8 cellular contexts compared by ENCODE assay signal in genomic region chr20:62953167-62953838, GRCh38. TPM values are rescaled to one million over a fixed set of nuclear protein-coding genes. Genes with fewer than 3 reads are reported as not detected.
DNase-seq lines count a peak whose midpoint lies in the region; ATAC-seq and TF ChIP-seq lines count a peak whose summit lies in the region.

No MANE protein-coding gene starts in this region.

- H3K4me1 Mint-ChIP-seq in naive thymus-derived CD4-positive, alpha-beta T cell: peaks cover 11 to 46% (median 28%) of the 10 kb centered on the region in 7 donors
- H3K4me1 Mint-ChIP-seq in chondrocyte (ENCODE audit: low read depth) (peaks cover 8% of the 10 kb centered on the region), endothelial cell (ENCODE audit: unreplicated experiment) (peaks cover 10% of the 10 kb centered on the region)

- H3K9me3 Mint-ChIP-seq in naive thymus-derived CD4-positive, alpha-beta T cell: peaks cover 0 to 3% (median 0%) of the 10 kb centered on the region in 11 donors
- H3K9me3 Mint-ChIP-seq in chondrocyte (ENCODE audit: low read depth) (peaks cover 4% of the 10 kb centered on the region), endothelial cell (ENCODE audit: unreplicated experiment) (no peaks in the 10 kb centered on the region)

- TF ChIP-seq CTCF in BJ (IDR thresholded peaks at IDR 0.05; ENCODE audit: insufficient read depth, low read depth, low read length) (no peak), coronary artery (IDR thresholded peaks at IDR 0.05) (no peak), chondrocyte (IDR thresholded peaks at IDR 0.05) (no peak), endothelial cell (IDR thresholded peaks at IDR 0.05; ENCODE audit: unreplicated experiment) (no peak)

- H3K4me3 ChIP-seq in BJ (ENCODE audit: low read depth, low read length) (peak overlapping the region; percentile 55), coronary artery (peak overlapping the region; percentile 70)
- H3K4me3 ChIP-seq in naive thymus-derived CD4-positive, alpha-beta T cell (ENCODE audit: low read length): peak overlapping the region; percentile 65

- no peaks in the 10 kb centered on the region for H3K27me3 Mint-ChIP-seq in naive thymus-derived CD4-positive, alpha-beta T cell
- H3K27me3 Mint-ChIP-seq in chondrocyte (ENCODE audit: low read depth) (no peaks in the 10 kb centered on the region), endothelial cell (ENCODE audit: unreplicated experiment) (peaks cover 5% of the 10 kb centered on the region)

- no peaks in the 10 kb centered on the region for H3K9me3 ChIP-seq in naive thymus-derived CD4-positive, alpha-beta T cell (ENCODE audit: control insufficient read depth in 2 of 3, low read length in 3 of 3)

- intact Hi-C loops in naive thymus-derived CD4-positive, alpha-beta T cell (cut with micrococcal nuclease): loop anchor here in 1 of 2 donors (5.0 to 10.0 kb wide), 2 partner anchors 36 to 151 kb away; no protein-coding TSS in a partner anchor

- peak overlapping the region; percentile 81 to 91 (median 84) for H3K4me3 Mint-ChIP-seq in naive thymus-derived CD4-positive, alpha-beta T cell
- H3K4me3 Mint-ChIP-seq in chondrocyte (ENCODE audit: unreplicated experiment): no peak overlapping the region
- no peak overlapping the region for H3K4me3 Mint-ChIP-seq in endothelial cell (ENCODE audit: unreplicated experiment)

- H3K27ac ChIP-seq in coronary artery: peak overlapping the region; percentile 85 to 92
- H3K27ac ChIP-seq in naive thymus-derived CD4-positive, alpha-beta T cell (ENCODE audit: low read depth, low read length): peak overlapping the region; percentile 66

- POLR2A ChIA-PET in BJ (lab: Charles Lee): interaction anchor here (0.6 to 1.9 kb wide), 3 partner anchors 15 to 41 kb away, joined by 3 to 10 read pairs (median 3); partner anchors contain the start of gene GID8
- POLR2A ChIA-PET in naive thymus-derived CD4-positive, alpha-beta T cell (lab: Charles Lee): interaction anchor here (0.8 to 4.4 kb wide), 13 partner anchors 8 to 80 kb away, joined by 3 to 58 read pairs (median 6); partner anchors contain the start of genes DIDO1 and GID8

- peaks cover 9 to 26% (median 16%) of the 10 kb centered on the region in 5 donors for H3K36me3 Mint-ChIP-seq in naive thymus-derived CD4-positive, alpha-beta T cell
- H3K36me3 Mint-ChIP-seq in chondrocyte (ENCODE audit: low read depth) (peaks cover 13% of the 10 kb centered on the region), endothelial cell (ENCODE audit: low read depth, unreplicated experiment) (peaks cover 9% of the 10 kb centered on the region)

- H3K27me3 ChIP-seq in BJ (ENCODE audit: control insufficient read depth, insufficient read depth, low read length): no peaks in the 10 kb centered on the region
- no peaks in the 10 kb centered on the region for H3K27me3 ChIP-seq in naive thymus-derived CD4-positive, alpha-beta T cell (ENCODE audit: control insufficient read depth in 2 of 2, insufficient read depth in 2 of 2, low read length in 2 of 2)

- CTCF ChIA-PET in BJ (lab: Yijun Ruan, JAX): interaction anchor here (0.8 to 3.3 kb wide), 11 partner anchors 11 to 259 kb away, joined by 3 to 13 read pairs (median 4); no protein-coding TSS in a partner anchor
- CTCF ChIA-PET in naive thymus-derived CD4-positive, alpha-beta T cell (lab: Charles Lee): interaction anchor here (0.8 to 2.4 kb wide), 8 partner anchors 10 to 51 kb away, joined by 3 to 12 read pairs (median 4); no protein-coding TSS in a partner anchor

- ATAC-seq in HG03439 (IDR thresholded peaks at IDR 0.05; ENCODE audit: unreplicated experiment): peak; percentile 3
- ATAC-seq in naive thymus-derived CD4-positive, alpha-beta T cell: no peak

- peak overlapping the region; percentile 89 to 98 (median 93) for H3K27ac Mint-ChIP-seq in naive thymus-derived CD4-positive, alpha-beta T cell
- H3K27ac Mint-ChIP-seq in chondrocyte (ENCODE audit: unreplicated experiment) (no peak overlapping the region), endothelial cell (ENCODE audit: unreplicated experiment) (no peak overlapping the region)

- no peak for DNase-seq in BJ (ENCODE audit: low read depth)
- peak; percentile 77 for DNase-seq in coronary artery (ENCODE audit: low spot score)
- DNase-seq in naive thymus-derived CD4-positive, alpha-beta T cell: no peak
- no peak for DNase-seq in Kasumi-1 (lab: John Stamatoyannopoulos, UW)
- DNase-seq in chondrocyte (ENCODE audit: low spot score): no peak
- no peak for DNase-seq in endothelial cell (ENCODE audit: low spot score)
- DNase-seq in stimulated activated CD4-positive, alpha-beta T cell treated with anti-CD3 and anti-CD28 coated beads, Interleukin-12 subunit alpha, Interleukin-12 subunit beta, amount 100 ng/mL, for 4 hours: no peak

- H3K4me1 ChIP-seq in naive thymus-derived CD4-positive, alpha-beta T cell (ENCODE audit: control insufficient read depth in 2 of 2, insufficient read depth in 2 of 2, low read length in 2 of 2): peaks cover 13 to 32% of the 10 kb centered on the region in 2 donors

- peaks cover 23% of the 10 kb centered on the region for H3K36me3 ChIP-seq in BJ (ENCODE audit: control insufficient read depth, insufficient read depth, low read length)
- H3K36me3 ChIP-seq in naive thymus-derived CD4-positive, alpha-beta T cell (ENCODE audit: control insufficient read depth in 2 of 3, insufficient read depth in 3 of 3, low read length in 3 of 3): peaks cover 0 to 20% (median 0%) of the 10 kb centered on the region in 3 experiments

RNA-seq across cellular contexts. Expression of gene SLC17A9, which starts 0.8 kb away (rescaled TPM):
- polyA plus RNA-seq in BJ (2011; rRNA removed): 14.4 and 30.8 TPM in 2 replicates
- polyA minus RNA-seq in BJ (2011; rRNA and poly(A)+ RNA removed): 8.0 and 13.9 TPM in 2 replicates
- total RNA-seq in naive thymus-derived CD4-positive, alpha-beta T cell: 10 to 100 TPM in 1 of 5 experiments, 1 to 10 TPM in 4; 3.4 to 12.6 (median 5.6) TPM
- under 1 TPM; 0.44 to 0.63 TPM for polyA plus RNA-seq in naive thymus-derived CD4-positive, alpha-beta T cell
- total RNA-seq in chondrocyte (0.24 to 1.2 TPM (median 0.79 TPM) in 3 replicates), endothelial cell (ENCODE audit: unreplicated experiment) (7.0 TPM)

RNA-seq across cellular contexts. Expression of gene GID8, which starts 15.4 kb away (rescaled TPM):
- polyA plus RNA-seq in BJ (2011; rRNA removed): 23.1 and 23.4 TPM in 2 replicates
- 25.7 and 28.1 TPM in 2 replicates for polyA minus RNA-seq in BJ (2011; rRNA and poly(A)+ RNA removed)
- 10 to 100 TPM; 32.1 to 48.0 (median 40.7) TPM for total RNA-seq in naive thymus-derived CD4-positive, alpha-beta T cell
- 10 to 100 TPM; 19.6 to 22.9 TPM for polyA plus RNA-seq in naive thymus-derived CD4-positive, alpha-beta T cell
- total RNA-seq in chondrocyte: 26.3 to 30.7 TPM (median 29.7 TPM) in 3 replicates
- 45.0 TPM for total RNA-seq in endothelial cell (ENCODE audit: unreplicated experiment)

RNA-seq across cellular contexts. Expression of gene DIDO1, which starts 27.0 kb away (rescaled TPM):
- polyA plus RNA-seq in BJ (2011; rRNA removed): 18.0 and 19.8 TPM in 2 replicates
- 17.4 and 19.3 TPM in 2 replicates for polyA minus RNA-seq in BJ (2011; rRNA and poly(A)+ RNA removed)
- total RNA-seq in naive thymus-derived CD4-positive, alpha-beta T cell: 100 to 1,000 TPM in 2 of 5 experiments, 10 to 100 TPM in 3; 66.1 to 139 (median 77.4) TPM
- 10 to 100 TPM; 36.6 to 58.4 TPM for polyA plus RNA-seq in naive thymus-derived CD4-positive, alpha-beta T cell
- total RNA-seq in chondrocyte: 41.6 to 53.8 TPM (median 42.5 TPM) in 3 replicates
- 61.0 TPM for total RNA-seq in endothelial cell (ENCODE audit: unreplicated experiment)

RNA-seq across cellular contexts. Expression of gene BHLHE23, which starts 53.5 kb away (rescaled TPM):
- polyA plus RNA-seq in BJ (2011; rRNA removed): not detected in 2 replicates
- not detected in 2 replicates for polyA minus RNA-seq in BJ (2011; rRNA and poly(A)+ RNA removed)
- total RNA-seq in naive thymus-derived CD4-positive, alpha-beta T cell: not detected
- not detected for polyA plus RNA-seq in naive thymus-derived CD4-positive, alpha-beta T cell
- not detected in 3 replicates for total RNA-seq in chondrocyte
- total RNA-seq in endothelial cell (ENCODE audit: unreplicated experiment): not detected

Comparison
In these comparisons a context has a peak if more than half of its experiments do, and no peak if none do; other contexts are left out.
1. H3K27ac Mint-ChIP-seq: peak in naive thymus-derived CD4-positive, alpha-beta T cell (9 of 9); none in chondrocyte (single experiment) and endothelial cell (single experiment).
2. H3K4me3 Mint-ChIP-seq: peak in naive thymus-derived CD4-positive, alpha-beta T cell (10 of 10); none in chondrocyte (single experiment) and endothelial cell (single experiment).
3. Peak in every context shown above with its lines, with median percentiles within 50 percentile points of each other: H3K4me3 ChIP-seq.